19 cellular contexts compared by ENCODE assay signal in genomic region chr22:49208768-49209252, GRCh38.
DNase-seq lines count a peak whose midpoint lies in the region; ATAC-seq and TF ChIP-seq lines count a peak whose summit lies in the region.
"Had no signal": no experiment of that assay in that cellular context is flagged by ENCODE, and none has a peak within 500 bp of the region (broad histone marks: within the 10 kb centered on the region; RNA-seq: fewer than 3 reads in every experiment).

No MANE protein-coding gene starts in this region.

- H3K4me3 ChIP-seq in Karpas-422 (ENCODE audit: low read length) = no peak overlapping the region
- H3K4me3 ChIP-seq in dorsolateral prefrontal cortex = no peak overlapping the region
- no peak overlapping the region for H3K4me3 ChIP-seq in osteoblast (ENCODE audit: insufficient read depth, low read length)
- H3K4me3 ChIP-seq: cardiac muscle cell had no signal

- TF ChIP-seq CTCF in dorsolateral prefrontal cortex (IDR thresholded peaks at IDR 0.05 in 54 of 56, conservative IDR thresholded peaks at IDR 0.05 in 2 of 56; ENCODE audit: low read depth in 1 of 56, partially characterized antibody in 56 of 56) (no peak), osteoblast (IDR thresholded peaks at IDR 0.05; ENCODE audit: extremely low read depth, low read depth, low read length) (no peak)

- ATAC-seq in GM18907 (IDR thresholded peaks at IDR 0.05; ENCODE audit: unreplicated experiment) = no peak
- ATAC-seq: PC-3, right cardiac atrium, T-helper 17 cell had no signal

- DNase-seq in ELF-1 (ENCODE audit: low read depth, low spot score) (peak; percentile 57), Karpas-422 (peak; percentile 71), dorsolateral prefrontal cortex (peak in 6 of 10 donors; percentile 1 to 26 (median 11)), osteoblast (ENCODE audit: insufficient read length, low spot score, missing footprints) (peak; percentile 65), Ammon's horn (ENCODE audit: low spot score) (no peak), DMS79 (lab: John Stamatoyannopoulos, UW) (no peak)
- DNase-seq: activated CD4-positive, alpha-beta memory T cell treated with anti-CD3 and anti-CD28 coated beads for 36 hours; activated naive CD4-positive, alpha-beta T cell treated with Interleukin-2 at 50 U/mL for 16 hours; CD4-positive, CD25-positive, alpha-beta regulatory T cell; EL; naive B cell; NCI-H1105 treated with DMSO at 0.1 percent for 48 hours; NCI-H2227 treated with DMSO at 0.1 percent for 48 hours; PC-3; right cardiac atrium; stimulated activated naive CD4-positive, alpha-beta T cell had no signal

- no peaks in the 10 kb centered on the region for H3K79me2 ChIP-seq in Karpas-422 (ENCODE audit: low read length)
- H3K79me2 ChIP-seq in osteoblast (ENCODE audit: insufficient read depth, low read length) = no peaks in the 10 kb centered on the region

- H4K20me1 ChIP-seq in Karpas-422 (ENCODE audit: insufficient read depth, low read depth, low read length) = no peaks in the 10 kb centered on the region
- no peaks in the 10 kb centered on the region for H4K20me1 ChIP-seq in osteoblast (ENCODE audit: insufficient read depth, low read length)

- H3K36me3 ChIP-seq in Karpas-422 (ENCODE audit: insufficient read depth, low read length) (no peaks in the 10 kb centered on the region), osteoblast (ENCODE audit: insufficient read depth, low read length) (no peaks in the 10 kb centered on the region)
- H3K36me3 ChIP-seq: cardiac muscle cell had no signal

- H3K27ac ChIP-seq in Karpas-422 (ENCODE audit: low read length) = no peak overlapping the region
- no peak overlapping the region for H3K27ac ChIP-seq in dorsolateral prefrontal cortex
- H3K27ac ChIP-seq in osteoblast (ENCODE audit: low read depth, low read length) = no peak overlapping the region
- H3K27ac ChIP-seq: cardiac muscle cell had no signal

- H3K9ac ChIP-seq in Karpas-422 (ENCODE audit: low read length) = no peak overlapping the region

- H3K9me2 ChIP-seq in Karpas-422 (replicated peaks; ENCODE audit: insufficient read depth, low read length) = no peaks in the 10 kb centered on the region

- H3K4me1 ChIP-seq in Karpas-422 (ENCODE audit: low read length) (no peaks in the 10 kb centered on the region), osteoblast (ENCODE audit: insufficient read depth, low read length) (no peaks in the 10 kb centered on the region)

- H3K4me2 ChIP-seq in Karpas-422 (ENCODE audit: low read depth, low read length, poor library complexity, severe bottlenecking) (no peak overlapping the region), osteoblast (ENCODE audit: insufficient read depth, low read length) (no peak overlapping the region)

- no peaks in the 10 kb centered on the region for H3K9me3 ChIP-seq in Karpas-422 (ENCODE audit: low read length)
- no peaks in the 10 kb centered on the region for H3K9me3 ChIP-seq in osteoblast (ENCODE audit: low read depth, low read length)

- H3K27me3 ChIP-seq in Karpas-422 (ENCODE audit: low read length) (no peaks in the 10 kb centered on the region), dorsolateral prefrontal cortex (peaks cover 0 to 38% (median 4%) of the 10 kb centered on the region in 45 donors), osteoblast (ENCODE audit: insufficient read depth, low read length) (no peaks in the 10 kb centered on the region)
- H3K27me3 ChIP-seq: cardiac muscle cell had no signal

- intact Hi-C loops in dorsolateral prefrontal cortex (cut with DNase I) = no loop called here

- H2AFZ ChIP-seq in Karpas-422 (ENCODE audit: low read length) (no peak overlapping the region), osteoblast (ENCODE audit: low read length) (no peak overlapping the region)

Comparison
In these comparisons a context has a peak if more than half of its experiments do, and no peak if none do; other contexts are left out.
1. DNase-seq: peak in ELF-1 (single experiment), Karpas-422 (single experiment), dorsolateral prefrontal cortex (6 of 10) and osteoblast (single experiment); none in Ammon's horn (single experiment) and DMS79 (single experiment).